16 cellular contexts compared by ENCODE assay signal in the genomic region with DNA sequence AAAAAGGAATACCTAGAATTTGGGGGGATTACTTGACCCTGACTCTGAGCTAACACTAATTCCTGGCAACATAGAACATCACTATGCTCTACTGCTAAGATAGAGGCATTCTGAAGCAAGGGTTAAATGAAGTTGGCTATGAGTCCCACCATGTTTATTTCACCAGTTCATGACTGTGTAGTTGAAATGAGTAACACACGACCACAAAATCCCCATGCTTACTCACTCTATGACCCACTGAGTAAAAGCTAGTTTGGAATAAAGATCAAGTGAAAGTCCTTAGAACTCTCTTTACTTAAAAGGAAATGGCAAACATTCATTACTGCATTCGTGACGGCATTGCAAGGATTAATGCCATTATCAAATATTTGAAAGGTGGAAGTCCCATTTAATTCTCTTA. TPM values are rescaled to one million over a fixed set of nuclear protein-coding genes. Genes with fewer than 3 reads are reported as not detected.
A peak's percentile ranks its signal among the peaks of the same experiment; 100 is the strongest.
DNase-seq lines count a peak whose midpoint lies in the region; ATAC-seq, FAIRE-seq and TF ChIP-seq lines count a peak whose summit lies in the region.
"Had no signal": no experiment of that assay in that cellular context is flagged by ENCODE, and none has a peak within 500 bp of the region (broad histone marks: within the 10 kb centered on the region; RNA-seq: fewer than 3 reads in every experiment).

No MANE protein-coding gene starts in this region.

- H3K27me3 ChIP-seq in spleen (replicated peaks in 1 of 7): peaks cover 0 to 20% (median 0%) of the 10 kb centered on the region in 7 donors
- H3K27me3 ChIP-seq: ovary had no signal

- peak; percentile 70 for FAIRE-seq in RCC 7860 (lab: Jason Lieb, UNC)

- no peaks in the 10 kb centered on the region for H3K9me3 Mint-ChIP-seq in activated CD8-positive, alpha-beta memory T cell treated with anti-CD3 and anti-CD28 coated beads, Interleukin-2, amount 10 ng/mL, durations not matched to agents 7 days and 5 days (ENCODE audit: low read depth)
- no peaks in the 10 kb centered on the region for H3K9me3 Mint-ChIP-seq in HFFc6
- no peaks in the 10 kb centered on the region for H3K9me3 Mint-ChIP-seq in type B pancreatic cell
- H3K9me3 Mint-ChIP-seq: WTC11 had no signal

- 53 to 71% (median 57%) methylated on average over 3 of the region's 3 CpGs for WGBS in spleen, 5 donors

- intact Hi-C loops in spleen (cut with DNase I; ENCODE audit: low total_unique reads): no loop called here

- no peaks in the 10 kb centered on the region for H3K4me1 ChIP-seq in spleen
- H3K4me1 ChIP-seq: gastroesophageal sphincter, tibial nerve had no signal

- ATAC-seq in activated CD8-positive, alpha-beta memory T cell treated with anti-CD3 and anti-CD28 coated beads, Interleukin-2, amount 10 ng/mL, durations not matched to agents 7 days and 5 days: peak; percentile 55
- ATAC-seq: gastroesophageal sphincter, WTC11 had no signal

- no peak overlapping the region for H3K4me3 Mint-ChIP-seq in activated CD8-positive, alpha-beta memory T cell treated with anti-CD3 and anti-CD28 coated beads, Interleukin-2, amount 10 ng/mL, durations not matched to agents 7 days and 5 days
- no peak overlapping the region for H3K4me3 Mint-ChIP-seq in HFFc6
- H3K4me3 Mint-ChIP-seq in type B pancreatic cell: no peak overlapping the region
- H3K4me3 Mint-ChIP-seq: WTC11 had no signal

- CTCF ChIA-PET in activated CD8-positive, alpha-beta memory T cell treated with anti-CD3 and anti-CD28 coated beads, Interleukin-2, amount 10 ng/mL, durations not matched to agents 7 days and 5 days (lab: Charles Lee): no interaction called here

- H3K27ac ChIP-seq in spleen: no peak overlapping the region
- H3K27ac ChIP-seq: gastroesophageal sphincter, ovary, tibial nerve had no signal

- TF ChIP-seq CTCF in HFFc6 (IDR thresholded peaks at IDR 0.05): no peak
- TF ChIP-seq CTCF in type B pancreatic cell (conservative IDR thresholded peaks at IDR 0.05): no peak
- no peak for TF ChIP-seq CTCF in spleen (IDR thresholded peaks at IDR 0.05 in 8 of 11, conservative IDR thresholded peaks at IDR 0.05 in 3 of 11)

- H3K36me3 Mint-ChIP-seq in activated CD8-positive, alpha-beta memory T cell treated with anti-CD3 and anti-CD28 coated beads, Interleukin-2, amount 10 ng/mL, durations not matched to agents 7 days and 5 days: no peaks in the 10 kb centered on the region
- H3K36me3 Mint-ChIP-seq in HFFc6 (ENCODE audit: low read depth): no peaks in the 10 kb centered on the region
- H3K36me3 Mint-ChIP-seq in type B pancreatic cell: no peaks in the 10 kb centered on the region
- H3K36me3 Mint-ChIP-seq: WTC11 had no signal

- peaks cover 68% of the 10 kb centered on the region for H3K27me3 Mint-ChIP-seq in activated CD8-positive, alpha-beta memory T cell treated with anti-CD3 and anti-CD28 coated beads, Interleukin-2, amount 10 ng/mL, durations not matched to agents 7 days and 5 days
- H3K27me3 Mint-ChIP-seq in HFFc6 (ENCODE audit: insufficient read depth): no peaks in the 10 kb centered on the region; the same call in 1 of the 2 replicates
- peaks cover 46% of the 10 kb centered on the region for H3K27me3 Mint-ChIP-seq in type B pancreatic cell

- no peak for DNase-seq in activated CD8-positive, alpha-beta memory T cell treated with anti-CD3 and anti-CD28 coated beads, Interleukin-2, amount 10 ng/mL, durations not matched to agents 7 days and 5 days
- no peak for DNase-seq in activated CD8-positive, alpha-beta memory T cell treated with anti-CD3 and anti-CD28 coated beads for 24 hours
- peak; percentile 39 for DNase-seq in HFFc6
- DNase-seq in RCC 7860 (ENCODE audit: low spot score): peak; percentile 61
- peak; percentile 56 for DNase-seq in kidney tubule cell (ENCODE audit: low spot score)
- DNase-seq in type B pancreatic cell (ENCODE audit: extremely low spot score, unreplicated experiment): no peak
- DNase-seq in NCI-H2171 (lab: John Stamatoyannopoulos, UW): no peak
- no peak for DNase-seq in spleen
- DNase-seq: COR-L47; islet precursor cell; NCI-H2171 treated with DMSO at 0.1 percent for 48 hours; ovary; stimulated activated CD4-positive, alpha-beta T cell treated with anti-CD3 and anti-CD28 coated beads, Interleukin-12 subunit alpha, Interleukin-12 subunit beta, amount 100 ng/mL, for 4 hours had no signal

- no peak overlapping the region for H3K4me3 ChIP-seq in spleen
- H3K4me3 ChIP-seq: gastroesophageal sphincter, ovary, tibial nerve had no signal

- TF ChIP-seq POLR2A in spleen (IDR thresholded peaks at IDR 0.05): no peak

- H3K9me3 ChIP-seq in spleen: no peaks in the 10 kb centered on the region
- H3K9me3 ChIP-seq: gastroesophageal sphincter, ovary, tibial nerve had no signal

- peaks cover 2% of the 10 kb centered on the region for H3K4me1 Mint-ChIP-seq in activated CD8-positive, alpha-beta memory T cell treated with anti-CD3 and anti-CD28 coated beads, Interleukin-2, amount 10 ng/mL, durations not matched to agents 7 days and 5 days
- H3K4me1 Mint-ChIP-seq in HFFc6 (ENCODE audit: low read depth) (no peaks in the 10 kb centered on the region), type B pancreatic cell (ENCODE audit: unreplicated experiment) (no peaks in the 10 kb centered on the region)
- H3K4me1 Mint-ChIP-seq: WTC11 had no signal

- H3K27ac Mint-ChIP-seq in activated CD8-positive, alpha-beta memory T cell treated with anti-CD3 and anti-CD28 coated beads, Interleukin-2, amount 10 ng/mL, durations not matched to agents 7 days and 5 days: no peak overlapping the region
- H3K27ac Mint-ChIP-seq in HFFc6: no peak overlapping the region
- no peak overlapping the region for H3K27ac Mint-ChIP-seq in type B pancreatic cell
- H3K27ac Mint-ChIP-seq: WTC11 had no signal

- no peaks in the 10 kb centered on the region for H3K36me3 ChIP-seq in spleen
- H3K36me3 ChIP-seq: gastroesophageal sphincter, ovary, tibial nerve had no signal

RNA-seq across cellular contexts. Expression of gene MRPL46, which starts 47.4 kb away (rescaled TPM):
- total RNA-seq in activated CD8-positive, alpha-beta memory T cell treated with anti-CD3 and anti-CD28 coated beads, Interleukin-2, amount 10 ng/mL, durations not matched to agents 7 days and 5 days: 10 to 100 TPM; 28.3 to 35.3 TPM
- total RNA-seq in HFFc6 (2021; fragmentation: NEBNext Ultra II Directional; extraction: Animal tissue kit (Norgen Biotek cat#: 25700)): 10 to 100 TPM; 27.3 to 31.3 (median 29.0) TPM
- total RNA-seq in type B pancreatic cell (ENCODE audit: low replicate concordance): 24.8 and 26.0 TPM in 2 replicates
- 10 to 100 TPM; 16.2 to 21.4 (median 19.5) TPM for total RNA-seq in spleen
- 10 to 100 TPM; 23.1 to 37.3 (median 29.2) TPM for polyA plus RNA-seq in spleen

RNA-seq across cellular contexts. Expression of gene MRPS11, which starts 47.7 kb away (rescaled TPM):
- total RNA-seq in activated CD8-positive, alpha-beta memory T cell treated with anti-CD3 and anti-CD28 coated beads, Interleukin-2, amount 10 ng/mL, durations not matched to agents 7 days and 5 days: 10 to 100 TPM; 59.7 to 67.7 TPM
- total RNA-seq in HFFc6 (2021; fragmentation: NEBNext Ultra II Directional; extraction: Animal tissue kit (Norgen Biotek cat#: 25700)): 10 to 100 TPM; 63.4 to 75.9 (median 69.4) TPM
- 44.0 and 45.2 TPM in 2 replicates for total RNA-seq in type B pancreatic cell (ENCODE audit: low replicate concordance)
- 10 to 100 TPM; 24.6 to 38.0 (median 31.5) TPM for total RNA-seq in spleen
- 10 to 100 TPM; 39.6 to 42.2 (median 40.1) TPM for polyA plus RNA-seq in spleen

Comparison
In these comparisons a context has a peak if more than half of its experiments do, and no peak if none do; other contexts are left out.
1. DNase-seq: peak in HFFc6 (single experiment), RCC 7860 (single experiment) and kidney tubule cell (single experiment); none in activated CD8-positive, alpha-beta memory T cell treated with anti-CD3 and anti-CD28 coated beads, Interleukin-2, amount 10 ng/mL, durations not matched to agents 7 days and 5 days (single experiment), activated CD8-positive, alpha-beta memory T cell treated with anti-CD3 and anti-CD28 coated beads for 24 hours (single experiment), type B pancreatic cell (single experiment), NCI-H2171 (single experiment) and spleen (single experiment).